In the genomic region with DNA sequence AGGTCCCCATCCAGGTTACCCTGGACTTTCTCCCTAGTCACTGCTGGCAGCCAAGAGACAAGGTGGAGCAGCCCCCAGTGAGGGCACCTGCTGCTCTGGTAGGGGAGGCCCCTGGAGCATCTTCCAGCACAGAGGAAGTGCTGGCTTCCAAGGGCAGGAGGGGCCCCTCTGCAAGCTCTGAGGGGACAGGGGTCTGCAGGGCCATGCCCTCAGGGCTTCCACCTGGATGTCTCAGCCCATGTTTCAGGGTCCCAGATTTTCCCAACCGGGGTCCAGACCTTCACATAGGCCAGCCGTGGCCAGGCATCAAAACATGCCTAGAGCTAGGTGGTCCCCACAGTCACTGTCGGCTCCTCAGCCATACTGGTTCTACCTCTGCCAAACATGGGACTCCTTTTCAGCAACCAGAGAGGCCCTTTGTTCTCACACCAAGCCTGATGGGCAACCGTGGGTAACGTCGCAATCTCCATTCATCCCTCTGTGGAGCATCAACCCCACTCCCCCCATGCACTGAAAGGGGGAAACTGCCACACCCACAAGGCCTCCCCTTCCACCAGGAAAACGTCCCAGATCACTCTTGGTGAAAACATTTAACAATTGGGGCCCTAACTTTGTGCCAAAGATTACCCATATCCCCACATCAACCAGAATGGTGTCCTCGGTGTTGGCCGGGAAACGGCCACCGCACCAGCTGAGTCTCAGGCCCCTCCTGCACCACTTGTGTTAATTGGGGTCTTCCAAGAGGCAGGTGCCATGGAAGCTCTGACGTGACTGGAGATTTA, we compare ENCODE assay signal across 14 cellular contexts. TPM values are rescaled to one million over a fixed set of nuclear protein-coding genes. Genes with fewer than 3 reads are reported as not detected.
DNase-seq lines count a peak whose midpoint lies in the region; ATAC-seq lines count a peak whose summit lies in the region.
"Had no signal": no experiment of that assay in that cellular context is flagged by ENCODE, and none has a peak within 500 bp of the region (broad histone marks: within the 10 kb centered on the region; RNA-seq: fewer than 3 reads in every experiment).

No MANE protein-coding gene starts in this region.

- no peaks in the 10 kb centered on the region for H3K4me1 Mint-ChIP-seq in activated CD4-positive, alpha-beta T cell treated with anti-CD3 and anti-CD28 coated beads, Interleukin-2, amount 10 ng/mL, durations not matched to agents 24 days and 14 days
- H3K4me1 Mint-ChIP-seq in T-cell (peaks cover 2 to 13% (median 6%) of the 10 kb centered on the region in 3 donors), immature natural killer cell (peaks cover 24 to 27% of the 10 kb centered on the region in 2 donors)

- H3K36me3 Mint-ChIP-seq in activated CD4-positive, alpha-beta T cell treated with anti-CD3 and anti-CD28 coated beads, Interleukin-2, amount 10 ng/mL, durations not matched to agents 24 days and 14 days (ENCODE audit: low read depth) = no peaks in the 10 kb centered on the region
- H3K36me3 Mint-ChIP-seq in T-cell (no peaks in the 10 kb centered on the region), immature natural killer cell (peaks cover 0 to 4% (median 3%) of the 10 kb centered on the region in 3 donors)

- peaks cover 19% of the 10 kb centered on the region for H3K27me3 Mint-ChIP-seq in activated CD4-positive, alpha-beta T cell treated with anti-CD3 and anti-CD28 coated beads, Interleukin-2, amount 10 ng/mL, durations not matched to agents 24 days and 14 days
- H3K27me3 Mint-ChIP-seq in T-cell (peaks cover 8 to 19% of the 10 kb centered on the region in 2 donors), immature natural killer cell (ENCODE audit: low read depth in 3 of 3) (peaks cover 9 to 31% (median 14%) of the 10 kb centered on the region in 3 donors)

- H3K36me3 ChIP-seq in rectal smooth muscle tissue (ENCODE audit: control insufficient read depth, insufficient read depth, low read length) = no peaks in the 10 kb centered on the region
- H3K36me3 ChIP-seq: gastrocnemius medialis had no signal

- H3K27ac Mint-ChIP-seq in activated CD4-positive, alpha-beta T cell treated with anti-CD3 and anti-CD28 coated beads, Interleukin-2, amount 10 ng/mL, durations not matched to agents 24 days and 14 days = peak overlapping the region; percentile 24
- H3K27ac Mint-ChIP-seq in T-cell (peak overlapping the region in 1 of 2 donors; percentile 50), immature natural killer cell (no peak overlapping the region)

- peak; percentile 50 for DNase-seq in activated CD4-positive, alpha-beta T cell treated with anti-CD3 and anti-CD28 coated beads, Interleukin-2, amount 10 ng/mL, durations not matched to agents 24 days and 14 days
- DNase-seq in activated CD4-positive, alpha-beta T cell treated with anti-CD3 and anti-CD28 coated beads, Interleukin-2, amount 50 U/mL, for 4 hours = no peak
- DNase-seq in T-cell (peak in 2 of 34 experiments; percentile 5 to 22), immature natural killer cell (no peak), NCI-H1048 (lab: John Stamatoyannopoulos, UW) (no peak), pons (ENCODE audit: low spot score) (no peak)
- DNase-seq: NCI-H2227 treated with DMSO at 0.1 percent for 48 hours had no signal

- H3K9ac ChIP-seq in rectal smooth muscle tissue (ENCODE audit: low read length) = no peak overlapping the region

- no peak overlapping the region for H3K4me3 Mint-ChIP-seq in activated CD4-positive, alpha-beta T cell treated with anti-CD3 and anti-CD28 coated beads, Interleukin-2, amount 10 ng/mL, durations not matched to agents 24 days and 14 days
- H3K4me3 Mint-ChIP-seq in T-cell (peak overlapping the region; percentile 14 to 57 (median 29)), immature natural killer cell (peak overlapping the region in 4 of 5 donors; percentile 23 to 53 (median 36))

- intact Hi-C loops in activated CD4-positive, alpha-beta T cell treated with anti-CD3 and anti-CD28 coated beads, Interleukin-2, amount 10 ng/mL, durations not matched to agents 24 days and 14 days (cut with micrococcal nuclease) = loop anchor here (5.0 kb wide), 1 partner anchor 114 kb away; the partner anchor contains the start of gene COL6A1

- ATAC-seq in T-cell (replicated peaks in 1 of 4) (no peak), GM21515 (IDR thresholded peaks at IDR 0.05; ENCODE audit: unreplicated experiment) (no peak)
- ATAC-seq: gastrocnemius medialis had no signal

- POLR2A ChIA-PET in T-cell (lab: Charles Lee) = no interaction called here

- H3K27me3 ChIP-seq in rectal smooth muscle tissue (ENCODE audit: control insufficient read depth, insufficient read depth, low read length) = no peaks in the 10 kb centered on the region

- H3K4me3 ChIP-seq in rectal smooth muscle tissue (ENCODE audit: low read length) = no peak overlapping the region
- H3K4me3 ChIP-seq: gastrocnemius medialis, SK-N-MC had no signal

- CTCF ChIA-PET in T-cell (lab: Charles Lee) = no interaction called here

- peak overlapping the region; percentile 99 for H3K27ac ChIP-seq in rectal smooth muscle tissue (ENCODE audit: low read depth, low read length)
- H3K27ac ChIP-seq: SK-N-MC, VCaP had no signal

- H3K9me3 Mint-ChIP-seq in activated CD4-positive, alpha-beta T cell treated with anti-CD3 and anti-CD28 coated beads, Interleukin-2, amount 10 ng/mL, durations not matched to agents 24 days and 14 days = peaks cover 4% of the 10 kb centered on the region
- no peaks in the 10 kb centered on the region for H3K9me3 Mint-ChIP-seq in T-cell
- H3K9me3 Mint-ChIP-seq in immature natural killer cell = peaks cover 0 to 2% (median 0%) of the 10 kb centered on the region in 6 donors

- H3K4me1 ChIP-seq in rectal smooth muscle tissue (ENCODE audit: control insufficient read depth, insufficient read depth, low read length) = peaks cover 39% of the 10 kb centered on the region
- H3K4me1 ChIP-seq: gastrocnemius medialis had no signal

RNA-seq across cellular contexts. Expression of gene COL6A2, which starts 1.9 kb away (rescaled TPM):
- total RNA-seq in activated CD4-positive, alpha-beta T cell treated with anti-CD3 and anti-CD28 coated beads, Interleukin-2, amount 10 ng/mL, durations not matched to agents 24 days and 14 days = 2.0 and 2.3 TPM in 2 replicates
- total RNA-seq in T-cell = 10 to 100 TPM; 33.8 to 85.2 (median 60.7) TPM
- 10 to 100 TPM in 2 of 3 donors, 1 to 10 TPM in 1; 4.4 to 46.6 (median 30.6) TPM for polyA plus RNA-seq in immature natural killer cell

RNA-seq across cellular contexts. Expression of gene FTCD, which starts 59.4 kb away (rescaled TPM):
- total RNA-seq in activated CD4-positive, alpha-beta T cell treated with anti-CD3 and anti-CD28 coated beads, Interleukin-2, amount 10 ng/mL, durations not matched to agents 24 days and 14 days = 0.30 and 0.43 TPM in 2 replicates
- total RNA-seq in T-cell = 1 to 10 TPM in 3 of 5 donors, under 1 TPM in 1, not detected in 1; 0.95 to 6.1 (median 2.5) TPM
- not detected for polyA plus RNA-seq in immature natural killer cell
- total RNA-seq: bronchial epithelial cell, subcutaneous adipose tissue had no signal

Comparison
In these comparisons a context has a peak if more than half of its experiments do, and no peak if none do; other contexts are left out.
1. RNA of gene COL6A2, which starts 1.9 kb away (total RNA-seq): 33.8 to 85.2 TPM in T-cell; 2.0 to 2.3 TPM in activated CD4-positive, alpha-beta T cell treated with anti-CD3 and anti-CD28 coated beads, Interleukin-2, amount 10 ng/mL, durations not matched to agents 24 days and 14 days; every median in the first group is over 10 times any median in the second.